ENCODE assay signal across 17 cellular contexts in genomic region chr9:111953444-111953843, GRCh38.
"Had no signal": no experiment of that assay in that cellular context is flagged by ENCODE, and none has a peak within 500 bp of the region (broad histone marks: within the 10 kb centered on the region; RNA-seq: fewer than 3 reads in every experiment).

No MANE protein-coding gene starts in this region.

- H3K9me3 ChIP-seq: gastroesophageal sphincter, heart right ventricle, tibial artery, vagina had no signal

- H3K4me1 ChIP-seq: parathyroid adenoma had no signal

- H3K9ac ChIP-seq: parathyroid adenoma had no signal

- H3K27me3 ChIP-seq: gastroesophageal sphincter, heart right ventricle, tibial artery, vagina had no signal

- H3K36me3 ChIP-seq: gastroesophageal sphincter, heart right ventricle, tibial artery, vagina had no signal

- H2AFZ ChIP-seq: parathyroid adenoma had no signal

- DNase-seq: activated CD4-positive, CD25-positive, alpha-beta regulatory T cell treated with anti-CD3 and anti-CD28 coated beads, Interleukin-2, amount 50 U/mL, for 72 hours; activated naive CD4-positive, alpha-beta T cell treated with Interleukin-2 at 50 U/mL for 16 hours; activated T-cell treated with anti-CD3 and anti-CD28 coated beads for 4 hours; aorta; dermis blood vessel endothelial cell; heart right ventricle; left cardiac atrium; naive thymus-derived CD4-positive, alpha-beta T cell; stimulated activated CD4-positive, alpha-beta T cell treated with anti-CD3 and anti-CD28 coated beads, Interleukin-2, amount 100 ng/mL, for 48 hours; stimulated activated naive B cell treated with anti-CD40 and anti-IgM and Interleukin-4, amounts not matched to agents 10 μg/mL and 1 μg/mL and 100 μg/mL, for 72 hours; T-helper 9 cell; tibial artery had no signal

- H3K79me2 ChIP-seq: parathyroid adenoma had no signal

- ATAC-seq: activated T-helper 17 cell treated with anti-CD3 and anti-CD28 coated beads, Interleukin-2, amount 50 U/mL, for 72 hours; gastroesophageal sphincter; naive thymus-derived CD4-positive, alpha-beta T cell; stimulated activated naive B cell treated with anti-CD40 and anti-IgM and Interleukin-4, amounts not matched to agents 10 μg/mL and 1 μg/mL and 100 μg/mL, for 72 hours had no signal

- H3K4me3 ChIP-seq: gastroesophageal sphincter, heart right ventricle, lung, tibial artery, vagina had no signal

- H3K27ac ChIP-seq: gastroesophageal sphincter, parathyroid adenoma, tibial artery, vagina had no signal
